24 cellular contexts compared by ENCODE assay signal in the genomic region with DNA sequence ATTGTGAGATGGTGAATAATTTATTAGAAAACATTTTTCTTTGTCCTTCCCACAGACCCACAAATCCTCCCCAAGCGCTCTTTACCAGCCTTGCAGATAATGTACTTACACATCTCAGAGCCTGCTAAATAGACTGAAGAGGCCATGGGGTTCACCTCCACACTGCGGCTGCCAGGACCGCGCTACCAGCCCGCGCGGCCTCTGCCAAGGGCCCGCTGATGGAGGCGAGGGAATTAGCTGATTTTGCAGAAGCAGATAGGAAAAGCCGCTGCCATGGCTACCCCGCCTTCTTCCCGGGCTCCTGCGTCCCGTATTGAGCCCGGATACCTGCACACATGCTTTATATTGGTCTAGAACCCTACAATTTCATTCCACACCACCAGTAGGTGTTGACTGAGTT.
DNase-seq lines count a peak whose midpoint lies in the region; ATAC-seq, FAIRE-seq and TF ChIP-seq lines count a peak whose summit lies in the region.
"Had no signal": no experiment of that assay in that cellular context is flagged by ENCODE, and none has a peak within 500 bp of the region (broad histone marks: within the 10 kb centered on the region; RNA-seq: fewer than 3 reads in every experiment).

No MANE protein-coding gene starts in this region.

- H3K4me1 ChIP-seq in ACC112 (ENCODE audit: control insufficient read depth, insufficient read depth, low read length, unreplicated experiment): no peaks in the 10 kb centered on the region
- H3K4me1 ChIP-seq in HUES64 (ENCODE audit: insufficient read depth, low read length): peaks cover 8% of the 10 kb centered on the region; the same call in 1 of the 2 replicates
- peaks cover 0 to 7% (median 0%) of the 10 kb centered on the region in 4 experiments; a peak in 2 of 7 replicates for H3K4me1 ChIP-seq in H1 (replicated peaks in 1 of 4; ENCODE audit: control insufficient read depth in 3 of 4, insufficient read depth in 4 of 4, low read length in 3 of 4)
- no peaks in the 10 kb centered on the region for H3K4me1 ChIP-seq in mesodermal cell (ENCODE audit: control insufficient read depth, insufficient read depth, low read length, poor library complexity, severe bottlenecking)
- H3K4me1 ChIP-seq: prostate gland, vagina had no signal

- TF ChIP-seq POLR2A in H1 (IDR thresholded peaks at IDR 0.05; ENCODE audit: control extremely low read depth in 1 of 2, low read depth in 2 of 2, low read length in 2 of 2): no peak

- H4K91ac ChIP-seq in H1 (replicated peaks; ENCODE audit: insufficient read length, low read length): no peak overlapping the region

- H2AFZ ChIP-seq in ACC112 (ENCODE audit: low read length, unreplicated experiment) (peak overlapping the region; percentile 32), H1 (ENCODE audit: low read length) (peak overlapping the region; percentile 30; the same call in 1 of the 2 replicates)

- H2BK120ac ChIP-seq in H1 (replicated peaks; ENCODE audit: low read depth, low read length): no peak overlapping the region

- H3K27ac ChIP-seq in ACC112 (ENCODE audit: low read depth, low read length) (no peak overlapping the region), HUES64 (ENCODE audit: low read depth, low read length) (no peak overlapping the region), H1 (ENCODE audit: low read depth, low read length) (no peak overlapping the region), mesodermal cell (ENCODE audit: low read depth, low read length, severe bottlenecking) (no peak overlapping the region)
- H3K27ac ChIP-seq: body of pancreas, prostate gland, spleen, vagina had no signal

- H3K27me3 Mint-ChIP-seq in naive thymus-derived CD8-positive, alpha-beta T cell: peaks cover 30 to 64% (median 41%) of the 10 kb centered on the region in 5 donors

- no peak overlapping the region for H3K56ac ChIP-seq in H1 (replicated peaks; ENCODE audit: insufficient read length, low read depth, low read length)

- TF ChIP-seq CTCF in H1 (IDR thresholded peaks at IDR 0.05; ENCODE audit: control extremely low read depth in 1 of 3, insufficient read depth in 1 of 3, low read depth in 1 of 3, low read length in 3 of 3): no peak

- no peak overlapping the region for H2BK15ac ChIP-seq in H1 (ENCODE audit: low read length)

- H2BK5ac ChIP-seq in H1 (ENCODE audit: low read depth, low read length): no peak overlapping the region

- TF ChIP-seq EP300 in H1 (IDR thresholded peaks at IDR 0.05; ENCODE audit: borderline replicate concordance in 1 of 2, low read depth in 2 of 2, low read length in 2 of 2): no peak

- H3K4me3 Mint-ChIP-seq in naive thymus-derived CD8-positive, alpha-beta T cell: no peak overlapping the region
- H3K4me3 Mint-ChIP-seq: activated naive CD4-positive, alpha-beta T cell treated with anti-CD3 and anti-CD28 coated beads, Interleukin-2, amount 50 U/mL, for 24 hours; activated T-cell treated with anti-CD3 and anti-CD28 coated beads, Interleukin-2, amount 50 U/mL, for 72 hours had no signal

- H3K23ac ChIP-seq in H1 (ENCODE audit: insufficient read length): no peak overlapping the region

- H3K36me3 ChIP-seq in ACC112 (ENCODE audit: insufficient read depth, low read length) (no peaks in the 10 kb centered on the region), HUES64 (ENCODE audit: insufficient read depth, low read length) (no peaks in the 10 kb centered on the region), H1 (ENCODE audit: control insufficient read depth in 2 of 4, insufficient read depth in 4 of 4, low read length in 3 of 4) (no peaks in the 10 kb centered on the region), mesodermal cell (ENCODE audit: control insufficient read depth, insufficient read depth, low read length) (no peaks in the 10 kb centered on the region)
- H3K36me3 ChIP-seq: prostate gland, spleen, vagina had no signal

- FAIRE-seq in H1 (lab: Jason Lieb, UNC): no peak
- FAIRE-seq: frontal cortex, GM12892, K562 had no signal

- H3K23me2 ChIP-seq in H1 (ENCODE audit: low read depth, low read length): peaks cover 2% of the 10 kb centered on the region; the same call in 1 of the 2 replicates

- H3K9ac ChIP-seq in HUES64 (ENCODE audit: low read depth, low read length) (no peak overlapping the region), H1 (replicated peaks in 1 of 4; ENCODE audit: extremely low read depth in 1 of 4, low read depth in 3 of 4, low read length in 3 of 4) (no peak overlapping the region)

- no peak overlapping the region for H2AK5ac ChIP-seq in H1 (ENCODE audit: low read depth, low read length)

- CTCF ChIA-PET in H1 (lab: Charles Lee; ENCODE audit: partially characterized antibody): interaction anchor here (0.7 to 1.9 kb wide), 10 partner anchors 10 to 104 kb away, joined by 3 to 6 read pairs (median 4); no protein-coding TSS in a partner anchor

- H3K27ac Mint-ChIP-seq in naive thymus-derived CD8-positive, alpha-beta T cell: no peak overlapping the region
- H3K27ac Mint-ChIP-seq: activated naive CD4-positive, alpha-beta T cell treated with anti-CD3 and anti-CD28 coated beads, Interleukin-2, amount 50 U/mL, for 24 hours; activated T-cell treated with anti-CD3 and anti-CD28 coated beads, Interleukin-2, amount 50 U/mL, for 72 hours had no signal

- no peak for TF ChIP-seq RAD21 in H1 (IDR thresholded peaks at IDR 0.05 in 1 of 2, conservative IDR thresholded peaks at IDR 0.05 in 1 of 2; ENCODE audit: low read depth in 2 of 2, low read length in 2 of 2)

- ATAC-seq in GM21619 (IDR thresholded peaks at IDR 0.05; ENCODE audit: unreplicated experiment): no peak
- ATAC-seq in naive thymus-derived CD8-positive, alpha-beta T cell: no peak
- ATAC-seq in HG03520 (IDR thresholded peaks at IDR 0.05; ENCODE audit: unreplicated experiment): no peak
- ATAC-seq: activated T-cell treated with anti-CD3 and anti-CD28 coated beads, Interleukin-2, amount 50 U/mL, for 72 hours; K562 had no signal

- no peak overlapping the region for H3K14ac ChIP-seq in H1 (ENCODE audit: insufficient read length)

- H4K8ac ChIP-seq in H1 (ENCODE audit: extremely low read depth, insufficient read depth, low read length): no peak overlapping the region

- H2BK12ac ChIP-seq in H1 (ENCODE audit: low read depth, low read length): no peak overlapping the region; the same call in 1 of the 2 replicates

- H3K4ac ChIP-seq in H1 (replicated peaks; ENCODE audit: insufficient read length, low read depth, low read length): no peak overlapping the region

- DNase-seq in H1 (ENCODE audit: low read depth in 1 of 2, low spot score in 2 of 2): peak in 1 of 2 experiments; percentile 63
- no peak for DNase-seq in naive thymus-derived CD8-positive, alpha-beta T cell
- no peak for DNase-seq in midbrain (lab: John Stamatoyannopoulos, UW)
- DNase-seq: ACHN; activated T-cell treated with anti-CD3 and anti-CD28 coated beads, Interleukin-2, amount 50 U/mL, for 72 hours; cortex of kidney; NCI-H1694 treated with DMSO at 0.1 percent for 48 hours; NCI-H345; NK-92 treated with Interleukin-12 subunit alpha and Interleukin-12 subunit beta, amount 100 ng/mL, for 24 hours; spleen; stimulated activated CD4-positive, alpha-beta T cell treated with anti-CD3 and anti-CD28 coated beads, Interleukin-4, amount 100 ng/mL, for 4 hours; T1000 had no signal

- no peak overlapping the region for H4K5ac ChIP-seq in H1 (ENCODE audit: insufficient read length, low read depth, low read length)

- H3K9me3 ChIP-seq in HUES64 (ENCODE audit: insufficient read depth, low read depth, low read length): no peaks in the 10 kb centered on the region
- peaks cover 0 to 3% of the 10 kb centered on the region in 2 experiments; a peak in 1 of 4 replicates for H3K9me3 ChIP-seq in H1 (ENCODE audit: insufficient read depth in 2 of 2, low read depth in 1 of 2, low read length in 1 of 2)
- no peaks in the 10 kb centered on the region for H3K9me3 ChIP-seq in mesodermal cell (ENCODE audit: control insufficient read depth, low read length)
- H3K9me3 ChIP-seq: prostate gland, vagina had no signal

- H3K18ac ChIP-seq in H1 (ENCODE audit: extremely low read depth, low read length): no peak overlapping the region

- POLR2A ChIA-PET in H1 (lab: Charles Lee; ENCODE audit: partially characterized antibody): no interaction called here
- POLR2A ChIA-PET in naive thymus-derived CD8-positive, alpha-beta T cell (lab: Charles Lee): no interaction called here

- no peaks in the 10 kb centered on the region for H4K20me1 ChIP-seq in H1 (replicated peaks in 1 of 2; ENCODE audit: control insufficient read depth in 1 of 2, insufficient read depth in 2 of 2, low read length in 2 of 2)

- no peak overlapping the region for H2BK20ac ChIP-seq in H1 (ENCODE audit: low read length)

- H3K4me2 ChIP-seq in H1 (ENCODE audit: insufficient read depth in 1 of 2, low read depth in 2 of 2, low read length in 2 of 2): peak overlapping the region; percentile 71 to 89

- peak overlapping the region; percentile 55; the same call in 1 of the 2 replicates for H3K4me3 ChIP-seq in ACC112 (ENCODE audit: low read depth, low read length)
- peak overlapping the region; percentile 62 for H3K4me3 ChIP-seq in HUES64 (ENCODE audit: low read length)
- H3K4me3 ChIP-seq in H1 (ENCODE audit: extremely low read depth in 1 of 4, insufficient read depth in 2 of 4, low read depth in 3 of 4, low read length in 4 of 4): peak overlapping the region; percentile 52 to 66 (median 61); a peak in 5 of 8 replicates
- H3K4me3 ChIP-seq in mesodermal cell (ENCODE audit: extremely low read depth, insufficient read depth, low read length, poor library complexity, severe bottlenecking): peak overlapping the region; percentile 20
- H3K4me3 ChIP-seq: body of pancreas, K562, prostate gland, vagina had no signal

- H3K27me3 ChIP-seq in ACC112 (ENCODE audit: insufficient read depth, low read length): peaks cover 86% of the 10 kb centered on the region
- H3K27me3 ChIP-seq in HUES64 (ENCODE audit: insufficient read depth, low read length): peaks cover 43% of the 10 kb centered on the region
- peaks cover 0 to 24% (median 16%) of the 10 kb centered on the region in 4 experiments; a peak in 6 of 7 replicates for H3K27me3 ChIP-seq in H1 (replicated peaks in 1 of 4; ENCODE audit: control insufficient read depth in 3 of 4, extremely low read depth in 1 of 4, insufficient read depth in 3 of 4, low read length in 3 of 4)
- H3K27me3 ChIP-seq: vagina had no signal

- no peaks in the 10 kb centered on the region for H3K79me1 ChIP-seq in H1 (ENCODE audit: low read depth, low read length)

- WGBS in HUES64: 86% methylated on average over 15 of the region's 15 CpGs
- 39% methylated on average over 15 of the region's 15 CpGs; no CpG with 5 or more reads in 1 of the 2 experiments for WGBS in H1 (ENCODE audit: extremely low coverage in 1 of 2, insufficient coverage in 1 of 2, insufficient read length in 1 of 2, insufficient replicate concordance in 2 of 2, low coverage in 1 of 2, low lambda C conversion rate in 2 of 2, missing lambda C conversion rate in 1 of 2), 2 experiments
- WGBS in mesodermal cell (ENCODE audit: insufficient coverage in 2 of 2), 2 experiments: 85 to 89% methylated on average over 10 to 11 of the region's 15 CpGs

- H3K9me3 Mint-ChIP-seq in naive thymus-derived CD8-positive, alpha-beta T cell: peaks cover 0 to 22% (median 10%) of the 10 kb centered on the region in 9 donors

- H3K79me2 ChIP-seq in ACC112 (ENCODE audit: control insufficient read depth, insufficient read depth, low read length, unreplicated experiment): no peaks in the 10 kb centered on the region
- no peaks in the 10 kb centered on the region for H3K79me2 ChIP-seq in H1 (ENCODE audit: control insufficient read depth in 1 of 2, insufficient read depth in 2 of 2, low read length in 2 of 2)

- no peaks in the 10 kb centered on the region for H3K4me1 Mint-ChIP-seq in naive thymus-derived CD8-positive, alpha-beta T cell
- H3K4me1 Mint-ChIP-seq: activated naive CD4-positive, alpha-beta T cell treated with anti-CD3 and anti-CD28 coated beads, Interleukin-2, amount 50 U/mL, for 24 hours had no signal

- peaks cover 0 to 13% (median 0%) of the 10 kb centered on the region in 3 donors for H3K36me3 Mint-ChIP-seq in naive thymus-derived CD8-positive, alpha-beta T cell
- H3K36me3 Mint-ChIP-seq: activated naive CD4-positive, alpha-beta T cell treated with anti-CD3 and anti-CD28 coated beads, Interleukin-2, amount 50 U/mL, for 24 hours had no signal
